Comparison of ENCODE assay signal across 1 cellular context in the genomic region with DNA sequence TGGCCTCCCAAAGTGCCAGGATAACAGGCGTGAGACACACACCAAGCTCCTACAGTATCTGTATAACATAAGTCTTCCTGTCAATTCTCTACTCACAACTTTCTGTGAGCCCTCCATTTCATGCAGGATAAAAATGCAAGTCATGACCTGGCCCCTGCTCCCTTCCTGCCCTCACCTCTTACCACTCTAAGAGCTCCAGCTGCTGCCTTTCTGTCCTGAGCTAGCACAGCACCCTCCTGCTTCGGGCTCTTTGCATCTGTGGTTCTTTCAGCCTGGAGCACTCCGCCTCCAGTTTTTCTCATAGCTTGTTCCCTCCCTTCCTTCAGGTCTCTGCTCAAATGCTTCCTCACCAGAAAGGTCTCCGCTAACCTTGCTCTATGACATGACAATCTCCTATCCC.
TF ChIP-seq lines count a peak whose summit lies in the region.

No MANE protein-coding gene starts in this region.

TF ChIP-seq in K562, 482 proteins besides CTCF, POLR2A, EP300 and RAD21 (continued from another document and continues in another):
- TF ChIP-seq, protein P1, sequence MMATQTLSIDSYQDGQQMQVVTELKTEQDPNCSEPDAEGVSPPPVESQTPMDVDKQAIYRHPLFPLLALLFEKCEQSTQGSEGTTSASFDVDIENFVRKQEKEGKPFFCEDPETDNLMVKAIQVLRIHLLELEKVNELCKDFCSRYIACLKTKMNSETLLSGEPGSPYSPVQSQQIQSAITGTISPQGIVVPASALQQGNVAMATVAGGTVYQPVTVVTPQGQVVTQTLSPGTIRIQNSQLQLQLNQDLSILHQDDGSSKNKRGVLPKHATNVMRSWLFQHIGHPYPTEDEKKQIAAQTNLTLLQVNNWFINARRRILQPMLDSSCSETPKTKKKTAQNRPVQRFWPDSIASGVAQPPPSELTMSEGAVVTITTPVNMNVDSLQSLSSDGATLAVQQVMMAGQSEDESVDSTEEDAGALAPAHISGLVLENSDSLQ (IDR thresholded peaks at IDR 0.05), result peak; percentile 21; the same call in 1 of the 2 replicates
- no peak for TF ChIP-seq HLTF (IDR thresholded peaks at IDR 0.05)
- TF ChIP-seq, protein P2, sequence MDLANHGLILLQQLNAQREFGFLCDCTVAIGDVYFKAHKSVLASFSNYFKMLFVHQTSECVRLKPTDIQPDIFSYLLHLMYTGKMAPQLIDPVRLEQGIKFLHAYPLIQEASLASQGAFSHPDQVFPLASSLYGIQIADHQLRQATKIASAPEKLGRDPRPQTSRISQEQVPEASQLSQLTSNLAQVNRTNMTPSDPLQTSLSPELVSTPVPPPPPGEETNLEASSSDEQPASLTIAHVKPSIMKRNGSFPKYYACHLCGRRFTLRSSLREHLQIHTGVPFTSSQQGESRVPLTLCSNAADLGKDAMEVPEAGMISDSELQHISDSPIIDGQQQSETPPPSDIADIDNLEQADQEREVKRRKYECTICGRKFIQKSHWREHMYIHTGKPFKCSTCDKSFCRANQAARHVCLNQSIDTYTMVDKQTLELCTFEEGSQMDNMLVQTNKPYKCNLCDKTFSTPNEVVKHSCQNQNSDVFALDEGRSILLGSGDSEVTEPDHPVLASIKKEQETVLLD (IDR thresholded peaks at IDR 0.05), result no peak
- TF ChIP-seq TGIF2 (CRISPR knock-in tag; IDR thresholded peaks at IDR 0.05), result no peak
- TF ChIP-seq, protein P3, sequence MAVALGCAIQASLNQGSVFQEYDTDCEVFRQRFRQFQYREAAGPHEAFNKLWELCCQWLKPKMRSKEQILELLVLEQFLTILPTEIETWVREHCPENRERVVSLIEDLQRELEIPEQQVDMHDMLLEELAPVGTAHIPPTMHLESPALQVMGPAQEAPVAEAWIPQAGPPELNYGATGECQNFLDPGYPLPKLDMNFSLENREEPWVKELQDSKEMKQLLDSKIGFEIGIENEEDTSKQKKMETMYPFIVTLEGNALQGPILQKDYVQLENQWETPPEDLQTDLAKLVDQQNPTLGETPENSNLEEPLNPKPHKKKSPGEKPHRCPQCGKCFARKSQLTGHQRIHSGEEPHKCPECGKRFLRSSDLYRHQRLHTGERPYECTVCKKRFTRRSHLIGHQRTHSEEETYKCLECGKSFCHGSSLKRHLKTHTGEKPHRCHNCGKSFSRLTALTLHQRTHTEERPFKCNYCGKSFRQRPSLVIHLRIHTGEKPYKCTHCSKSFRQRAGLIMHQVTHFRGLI (CRISPR knock-in tag; IDR thresholded peaks at IDR 0.05), result no peak
- TF ChIP-seq THRAP3 (IDR thresholded peaks at IDR 0.05; ENCODE audit: borderline replicate concordance), result no peak
- peak; percentile 29; the same call in 1 of the 2 replicates for TF ChIP-seq GATAD2A (IDR thresholded peaks at IDR 0.05)
- no peak for TF ChIP-seq HMG20B (CRISPR knock-in tag; IDR thresholded peaks at IDR 0.05)
- no peak for TF ChIP-seq ETV1 (tag; conservative IDR thresholded peaks at IDR 0.05; ENCODE audit: low read depth)
- no peak for TF ChIP-seq DDX20 (tag; IDR thresholded peaks at IDR 0.05; ENCODE audit: low read depth)
- TF ChIP-seq MXI1 (IDR thresholded peaks at IDR 0.05; ENCODE audit: low read depth, low read length), result no peak
- TF ChIP-seq SMAD3 (CRISPR knock-in tag; conservative IDR thresholded peaks at IDR 0.05), result no peak
- peak; percentile 90 for TF ChIP-seq NFE2 (IDR thresholded peaks at IDR 0.05; ENCODE audit: low read depth)
- 0 out of 2 replicates have a peak, but pooled peaks have one; percentile 44 for TF ChIP-seq BACH1 (tag; IDR thresholded peaks at IDR 0.05)
- TF ChIP-seq NFRKB (IDR thresholded peaks at IDR 0.05; ENCODE audit: low read depth), result 0 out of 2 replicates have a peak, but pooled peaks have one; percentile 28
- TF ChIP-seq, protein P4, sequence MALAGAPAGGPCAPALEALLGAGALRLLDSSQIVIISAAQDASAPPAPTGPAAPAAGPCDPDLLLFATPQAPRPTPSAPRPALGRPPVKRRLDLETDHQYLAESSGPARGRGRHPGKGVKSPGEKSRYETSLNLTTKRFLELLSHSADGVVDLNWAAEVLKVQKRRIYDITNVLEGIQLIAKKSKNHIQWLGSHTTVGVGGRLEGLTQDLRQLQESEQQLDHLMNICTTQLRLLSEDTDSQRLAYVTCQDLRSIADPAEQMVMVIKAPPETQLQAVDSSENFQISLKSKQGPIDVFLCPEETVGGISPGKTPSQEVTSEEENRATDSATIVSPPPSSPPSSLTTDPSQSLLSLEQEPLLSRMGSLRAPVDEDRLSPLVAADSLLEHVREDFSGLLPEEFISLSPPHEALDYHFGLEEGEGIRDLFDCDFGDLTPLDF (CRISPR knock-in tag; IDR thresholded peaks at IDR 0.05), result no peak
- TF ChIP-seq NR2C2 (CRISPR knock-in tag; IDR thresholded peaks at IDR 0.05), result no peak
- no peak for TF ChIP-seq NR2C2 (tag; IDR thresholded peaks at IDR 0.05)
- no peak for TF ChIP-seq KLF13 (tag; IDR thresholded peaks at IDR 0.05; ENCODE audit: borderline replicate concordance, low read depth)
- TF ChIP-seq, protein P5, sequence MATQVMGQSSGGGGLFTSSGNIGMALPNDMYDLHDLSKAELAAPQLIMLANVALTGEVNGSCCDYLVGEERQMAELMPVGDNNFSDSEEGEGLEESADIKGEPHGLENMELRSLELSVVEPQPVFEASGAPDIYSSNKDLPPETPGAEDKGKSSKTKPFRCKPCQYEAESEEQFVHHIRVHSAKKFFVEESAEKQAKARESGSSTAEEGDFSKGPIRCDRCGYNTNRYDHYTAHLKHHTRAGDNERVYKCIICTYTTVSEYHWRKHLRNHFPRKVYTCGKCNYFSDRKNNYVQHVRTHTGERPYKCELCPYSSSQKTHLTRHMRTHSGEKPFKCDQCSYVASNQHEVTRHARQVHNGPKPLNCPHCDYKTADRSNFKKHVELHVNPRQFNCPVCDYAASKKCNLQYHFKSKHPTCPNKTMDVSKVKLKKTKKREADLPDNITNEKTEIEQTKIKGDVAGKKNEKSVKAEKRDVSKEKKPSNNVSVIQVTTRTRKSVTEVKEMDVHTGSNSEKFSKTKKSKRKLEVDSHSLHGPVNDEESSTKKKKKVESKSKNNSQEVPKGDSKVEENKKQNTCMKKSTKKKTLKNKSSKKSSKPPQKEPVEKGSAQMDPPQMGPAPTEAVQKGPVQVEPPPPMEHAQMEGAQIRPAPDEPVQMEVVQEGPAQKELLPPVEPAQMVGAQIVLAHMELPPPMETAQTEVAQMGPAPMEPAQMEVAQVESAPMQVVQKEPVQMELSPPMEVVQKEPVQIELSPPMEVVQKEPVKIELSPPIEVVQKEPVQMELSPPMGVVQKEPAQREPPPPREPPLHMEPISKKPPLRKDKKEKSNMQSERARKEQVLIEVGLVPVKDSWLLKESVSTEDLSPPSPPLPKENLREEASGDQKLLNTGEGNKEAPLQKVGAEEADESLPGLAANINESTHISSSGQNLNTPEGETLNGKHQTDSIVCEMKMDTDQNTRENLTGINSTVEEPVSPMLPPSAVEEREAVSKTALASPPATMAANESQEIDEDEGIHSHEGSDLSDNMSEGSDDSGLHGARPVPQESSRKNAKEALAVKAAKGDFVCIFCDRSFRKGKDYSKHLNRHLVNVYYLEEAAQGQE (CRISPR knock-in tag; IDR thresholded peaks at IDR 0.05; ENCODE audit: low read depth), result no peak
- TF ChIP-seq TEAD2 (tag; IDR thresholded peaks at IDR 0.05), result no peak
- no peak for TF ChIP-seq PTRF (tag; IDR thresholded peaks at IDR 0.05)
- no peak for TF ChIP-seq PHTF2 (CRISPR knock-in tag; IDR thresholded peaks at IDR 0.05)
- TF ChIP-seq, protein P6, sequence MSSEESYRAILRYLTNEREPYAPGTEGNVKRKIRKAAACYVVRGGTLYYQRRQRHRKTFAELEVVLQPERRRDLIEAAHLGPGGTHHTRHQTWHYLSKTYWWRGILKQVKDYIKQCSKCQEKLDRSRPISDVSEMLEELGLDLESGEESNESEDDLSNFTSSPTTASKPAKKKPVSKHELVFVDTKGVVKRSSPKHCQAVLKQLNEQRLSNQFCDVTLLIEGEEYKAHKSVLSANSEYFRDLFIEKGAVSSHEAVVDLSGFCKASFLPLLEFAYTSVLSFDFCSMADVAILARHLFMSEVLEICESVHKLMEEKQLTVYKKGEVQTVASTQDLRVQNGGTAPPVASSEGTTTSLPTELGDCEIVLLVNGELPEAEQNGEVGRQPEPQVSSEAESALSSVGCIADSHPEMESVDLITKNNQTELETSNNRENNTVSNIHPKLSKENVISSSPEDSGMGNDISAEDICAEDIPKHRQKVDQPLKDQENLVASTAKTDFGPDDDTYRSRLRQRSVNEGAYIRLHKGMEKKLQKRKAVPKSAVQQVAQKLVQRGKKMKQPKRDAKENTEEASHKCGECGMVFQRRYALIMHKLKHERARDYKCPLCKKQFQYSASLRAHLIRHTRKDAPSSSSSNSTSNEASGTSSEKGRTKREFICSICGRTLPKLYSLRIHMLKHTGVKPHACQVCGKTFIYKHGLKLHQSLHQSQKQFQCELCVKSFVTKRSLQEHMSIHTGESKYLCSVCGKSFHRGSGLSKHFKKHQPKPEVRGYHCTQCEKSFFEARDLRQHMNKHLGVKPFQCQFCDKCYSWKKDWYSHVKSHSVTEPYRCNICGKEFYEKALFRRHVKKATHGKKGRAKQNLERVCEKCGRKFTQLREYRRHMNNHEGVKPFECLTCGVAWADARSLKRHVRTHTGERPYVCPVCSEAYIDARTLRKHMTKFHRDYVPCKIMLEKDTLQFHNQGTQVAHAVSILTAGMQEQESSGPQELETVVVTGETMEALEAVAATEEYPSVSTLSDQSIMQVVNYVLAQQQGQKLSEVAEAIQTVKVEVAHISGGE (CRISPR knock-in tag; IDR thresholded peaks at IDR 0.05), result no peak
- TF ChIP-seq CBX8 (IDR thresholded peaks at IDR 0.05; ENCODE audit: borderline replicate concordance, extremely low read depth, low read depth, low read length, poor library complexity, severe bottlenecking), result no peak
- TF ChIP-seq ZNF175 (CRISPR knock-in tag; IDR thresholded peaks at IDR 0.05; ENCODE audit: low read depth), result no peak
- no peak for TF ChIP-seq ERF (CRISPR knock-in tag; IDR thresholded peaks at IDR 0.05)
- no peak for TF ChIP-seq ILF3 (IDR thresholded peaks at IDR 0.05; ENCODE audit: borderline replicate concordance)
- TF ChIP-seq, protein P7, sequence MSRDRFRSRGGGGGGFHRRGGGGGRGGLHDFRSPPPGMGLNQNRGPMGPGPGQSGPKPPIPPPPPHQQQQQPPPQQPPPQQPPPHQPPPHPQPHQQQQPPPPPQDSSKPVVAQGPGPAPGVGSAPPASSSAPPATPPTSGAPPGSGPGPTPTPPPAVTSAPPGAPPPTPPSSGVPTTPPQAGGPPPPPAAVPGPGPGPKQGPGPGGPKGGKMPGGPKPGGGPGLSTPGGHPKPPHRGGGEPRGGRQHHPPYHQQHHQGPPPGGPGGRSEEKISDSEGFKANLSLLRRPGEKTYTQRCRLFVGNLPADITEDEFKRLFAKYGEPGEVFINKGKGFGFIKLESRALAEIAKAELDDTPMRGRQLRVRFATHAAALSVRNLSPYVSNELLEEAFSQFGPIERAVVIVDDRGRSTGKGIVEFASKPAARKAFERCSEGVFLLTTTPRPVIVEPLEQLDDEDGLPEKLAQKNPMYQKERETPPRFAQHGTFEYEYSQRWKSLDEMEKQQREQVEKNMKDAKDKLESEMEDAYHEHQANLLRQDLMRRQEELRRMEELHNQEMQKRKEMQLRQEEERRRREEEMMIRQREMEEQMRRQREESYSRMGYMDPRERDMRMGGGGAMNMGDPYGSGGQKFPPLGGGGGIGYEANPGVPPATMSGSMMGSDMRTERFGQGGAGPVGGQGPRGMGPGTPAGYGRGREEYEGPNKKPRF (IDR thresholded peaks at IDR 0.05; ENCODE audit: low read depth, low read length), result no peak
- TF ChIP-seq NCOR1 (IDR thresholded peaks at IDR 0.05), result no peak
- TF ChIP-seq DMBX1 (CRISPR knock-in tag; IDR thresholded peaks at IDR 0.05; ENCODE audit: borderline replicate concordance), result no peak
- TF ChIP-seq SNIP1 (IDR thresholded peaks at IDR 0.05; ENCODE audit: low read depth), result no peak
- TF ChIP-seq MAFG (tag; conservative IDR thresholded peaks at IDR 0.05), result peak; percentile 91
- TF ChIP-seq SLC30A9 (CRISPR knock-in tag; IDR thresholded peaks at IDR 0.05), result no peak
- TF ChIP-seq NONO (IDR thresholded peaks at IDR 0.05; ENCODE audit: low read depth in 2 of 2, low read length in 1 of 2), result no peak
- TF ChIP-seq MAFK (IDR thresholded peaks at IDR 0.05; ENCODE audit: low read length), result peak; percentile 45; the same call in 1 of the 2 replicates
- no peak for TF ChIP-seq ARID1B (IDR thresholded peaks at IDR 0.05)
- no peak for TF ChIP-seq TBL1XR1 (IDR thresholded peaks at IDR 0.05; ENCODE audit: low read length in 2 of 2)
- TF ChIP-seq MTF1 (CRISPR knock-in tag; IDR thresholded peaks at IDR 0.05; ENCODE audit: borderline replicate concordance), result no peak
- TF ChIP-seq RNF2 (IDR thresholded peaks at IDR 0.05), result no peak
- TF ChIP-seq ZNF584 (CRISPR knock-in tag; IDR thresholded peaks at IDR 0.05; ENCODE audit: low read depth), result no peak
- TF ChIP-seq SMARCA4 (IDR thresholded peaks at IDR 0.05), result peak; percentile 39; the same call in 1 of the 2 replicates
